In genomic region chr19:52741391-52741790, GRCh38 we compare ENCODE assay signal across 8 cellular contexts. TPM values are rescaled to one million over a fixed set of nuclear protein-coding genes. Genes with fewer than 3 reads are reported as not detected.
DNase-seq lines count a peak whose midpoint lies in the region; TF ChIP-seq lines count a peak whose summit lies in the region.
"Not testable (repeated sequence)": the region's sequence is repeated elsewhere in the genome, so short reads cannot be mapped to it uniquely, and the experiment has no call there.

No MANE protein-coding gene starts in this region.

- DNase-seq in Caco-2: peak in 1 of 2 experiments; percentile 12
- DNase-seq in amniotic epithelial cell (ENCODE audit: low read depth): peak; percentile 72
- DNase-seq in endodermal cell: peak; percentile 87
- peak; percentile 73 for DNase-seq in islet precursor cell
- DNase-seq in mesothelial cell of epicardium (ENCODE audit: low spot score in 2 of 2, unreplicated experiment in 2 of 2); progenitor cell of endocrine pancreas (ENCODE audit: low spot score, unreplicated experiment): not testable (repeated sequence)

- H3K4me3 Mint-ChIP-seq in Caco-2 (ENCODE audit: unreplicated experiment) (peak overlapping the region; percentile 56), endodermal cell (peak overlapping the region; percentile 38), mesothelial cell of epicardium (peak overlapping the region; percentile 5), progenitor cell of endocrine pancreas (ENCODE audit: low read depth) (peak overlapping the region; percentile 18)

- intact Hi-C loops in Caco-2 (cut with micrococcal nuclease; ENCODE audit: unreplicated experiment): loop anchor here (10.0 kb wide), 1 partner anchor 497 kb away; no protein-coding TSS in a partner anchor

- H3K4me3 ChIP-seq in Caco-2 (ENCODE audit: low read depth, low read length); HUES64 (ENCODE audit: low read length); thymus (ENCODE audit: low read length): not testable (repeated sequence)
- H3K4me3 ChIP-seq in endodermal cell (ENCODE audit: low read length): peak overlapping the region; percentile 72

- H3K27me3 ChIP-seq in Caco-2 (replicated peaks; ENCODE audit: control insufficient read depth, insufficient read depth, low read length); HUES64 (ENCODE audit: insufficient read depth, low read length); endodermal cell (ENCODE audit: control insufficient read depth, insufficient read depth, low read length, poor library complexity, severe bottlenecking); thymus (ENCODE audit: control insufficient read depth, insufficient read depth): not testable (repeated sequence)

- H3K9me3 Mint-ChIP-seq in Caco-2 (ENCODE audit: unreplicated experiment): peaks cover 40% of the 10 kb centered on the region
- H3K9me3 Mint-ChIP-seq in endodermal cell; mesothelial cell of epicardium; progenitor cell of endocrine pancreas (ENCODE audit: low read depth): not testable (repeated sequence)

- H3K4me1 ChIP-seq in Caco-2 (peaks cover 27% of the 10 kb centered on the region), HUES64 (ENCODE audit: insufficient read depth, low read length) (peaks cover 20% of the 10 kb centered on the region), endodermal cell (ENCODE audit: control insufficient read depth, insufficient read depth, low read length) (peaks cover 14% of the 10 kb centered on the region)
- not testable (repeated sequence) for H3K4me1 ChIP-seq in thymus (ENCODE audit: control insufficient read depth, insufficient read depth, low read length)

- 57% methylated on average over 7 of the region's 7 CpGs for whole genome bisulfite sequencing in HUES64
- WGBS in endodermal cell (ENCODE audit: insufficient coverage in 1 of 2, insufficient read length in 1 of 2), 2 experiments: 28 to 75% methylated on average over 6 to 7 of the region's 7 CpGs
- WGBS in thymus: 89% methylated on average over 7 of the region's 7 CpGs

- not testable (repeated sequence) for H3K9ac ChIP-seq in HUES64 (ENCODE audit: low read depth, low read length)
- peak overlapping the region; percentile 97 for H3K9ac ChIP-seq in endodermal cell (ENCODE audit: extremely low read depth, low read length, poor library complexity, severe bottlenecking)

- not testable (repeated sequence) for H3K36me3 Mint-ChIP-seq in Caco-2 (ENCODE audit: insufficient read depth, unreplicated experiment); endodermal cell (ENCODE audit: low read depth); mesothelial cell of epicardium; progenitor cell of endocrine pancreas (ENCODE audit: insufficient read depth)

- peak overlapping the region; percentile 72 for H3K27ac Mint-ChIP-seq in Caco-2 (ENCODE audit: unreplicated experiment)
- H3K27ac Mint-ChIP-seq in endodermal cell: peak overlapping the region; percentile 99
- peak overlapping the region; percentile 97 for H3K27ac Mint-ChIP-seq in mesothelial cell of epicardium
- H3K27ac Mint-ChIP-seq in progenitor cell of endocrine pancreas: peak overlapping the region; percentile 94

- POLR2A ChIA-PET in Caco-2 (lab: Charles Lee): not testable (repeated sequence)

- H3K27ac ChIP-seq in HUES64 (ENCODE audit: low read depth, low read length) (peak overlapping the region; percentile 78; the same call in 1 of the 2 replicates), endodermal cell (ENCODE audit: low read depth, low read length) (peak overlapping the region; percentile 89), thymus (ENCODE audit: low read depth) (peak overlapping the region; percentile 31)

- not testable (repeated sequence) for BruUV-seq in Caco-2 (replicated peaks; lab: Mats Ljungman, UMichigan)

- H3K27me3 Mint-ChIP-seq in Caco-2 (ENCODE audit: insufficient read depth, unreplicated experiment); endodermal cell (ENCODE audit: insufficient read depth); mesothelial cell of epicardium (ENCODE audit: low read depth); progenitor cell of endocrine pancreas: not testable (repeated sequence)

- peaks cover 12% of the 10 kb centered on the region; the same call in 1 of the 2 replicates for H3K9me3 ChIP-seq in Caco-2
- H3K9me3 ChIP-seq in HUES64 (ENCODE audit: insufficient read depth, low read depth, low read length); thymus (ENCODE audit: control insufficient read depth): not testable (repeated sequence)
- peaks cover 23% of the 10 kb centered on the region for H3K9me3 ChIP-seq in endodermal cell (ENCODE audit: control insufficient read depth, low read length)

- CTCF ChIA-PET in Caco-2 (lab: Charles Lee): not testable (repeated sequence)

- H3K4me1 Mint-ChIP-seq in Caco-2 (ENCODE audit: low read depth, unreplicated experiment) (peaks cover 23% of the 10 kb centered on the region), endodermal cell (peaks cover 68% of the 10 kb centered on the region), mesothelial cell of epicardium (peaks cover 67% of the 10 kb centered on the region), progenitor cell of endocrine pancreas (ENCODE audit: low read depth) (peaks cover 65% of the 10 kb centered on the region)

- not testable (repeated sequence) for H3K36me3 ChIP-seq in Caco-2 (ENCODE audit: control insufficient read depth, insufficient read depth, low read length); HUES64 (ENCODE audit: insufficient read depth, low read length); endodermal cell (ENCODE audit: control insufficient read depth, insufficient read depth, low read length); thymus (ENCODE audit: control insufficient read depth, insufficient read depth)

- TF ChIP-seq CTCF in Caco-2 (IDR thresholded peaks at IDR 0.05; ENCODE audit: insufficient read depth in 1 of 2, low read depth in 1 of 2, low read length in 1 of 2, severe bottlenecking in 1 of 2, unreplicated experiment in 1 of 2); endodermal cell (conservative IDR thresholded peaks at IDR 0.05); mesothelial cell of epicardium (IDR thresholded peaks at IDR 0.05; ENCODE audit: unreplicated experiment); progenitor cell of endocrine pancreas (IDR thresholded peaks at IDR 0.05; ENCODE audit: unreplicated experiment): not testable (repeated sequence)

RNA-seq across cellular contexts. Expression of gene ZNF611, which starts 6.5 kb away (rescaled TPM):
- total RNA-seq in Caco-2 (2022): 27.5 and 28.5 TPM in 2 replicates
- polyA plus RNA-seq in HUES64 (2013, experiment 1 of 2): 8.3 TPM
- polyA plus RNA-seq in HUES64 (2013, experiment 2 of 2): 8.8 TPM
- total RNA-seq in endodermal cell: 100 to 1,000 TPM in 1 of 2 donors, 10 to 100 TPM in 1; 96.9 to 136 TPM
- polyA plus RNA-seq in endodermal cell (2013, experiment 1 of 2): 12.4 TPM
- polyA plus RNA-seq in endodermal cell (2013, experiment 2 of 2): 15.0 TPM
- 26.7 to 29.6 TPM (median 29.0 TPM) in 3 replicates for total RNA-seq in mesothelial cell of epicardium
- total RNA-seq in progenitor cell of endocrine pancreas: 42.9 and 47.3 TPM in 2 replicates
- 10.0 TPM for polyA plus RNA-seq in thymus

RNA-seq across cellular contexts. Expression of gene ZNF600, which starts 45.2 kb away (rescaled TPM):
- total RNA-seq in Caco-2 (2022): 18.8 and 21.1 TPM in 2 replicates
- polyA plus RNA-seq in HUES64 (2013, experiment 1 of 2): 4.8 TPM
- 6.5 TPM for polyA plus RNA-seq in HUES64 (2013, experiment 2 of 2)
- 10 to 100 TPM; 26.2 to 32.3 TPM for total RNA-seq in endodermal cell
- polyA plus RNA-seq in endodermal cell (2013, experiment 1 of 2): 6.1 TPM
- 6.4 TPM for polyA plus RNA-seq in endodermal cell (2013, experiment 2 of 2)
- total RNA-seq in mesothelial cell of epicardium: 16.7 to 18.3 TPM (median 17.3 TPM) in 3 replicates
- total RNA-seq in progenitor cell of endocrine pancreas: 22.5 and 23.1 TPM in 2 replicates
- 17.3 TPM for polyA plus RNA-seq in thymus

Comparison
In these comparisons a context has a peak if more than half of its experiments do, and no peak if none do; other contexts are left out.
1. H3K4me3 Mint-ChIP-seq: peak in every context shown above with its lines; median percentile 56 in Caco-2; 38 in endodermal cell; 18 in progenitor cell of endocrine pancreas; 5 in mesothelial cell of epicardium.
2. H3K27ac ChIP-seq: peak in every context shown above with its lines; median percentile 89 in endodermal cell; 78 in HUES64; 31 in thymus.